ENCODE assay signal across 1 cellular context in the genomic region with DNA sequence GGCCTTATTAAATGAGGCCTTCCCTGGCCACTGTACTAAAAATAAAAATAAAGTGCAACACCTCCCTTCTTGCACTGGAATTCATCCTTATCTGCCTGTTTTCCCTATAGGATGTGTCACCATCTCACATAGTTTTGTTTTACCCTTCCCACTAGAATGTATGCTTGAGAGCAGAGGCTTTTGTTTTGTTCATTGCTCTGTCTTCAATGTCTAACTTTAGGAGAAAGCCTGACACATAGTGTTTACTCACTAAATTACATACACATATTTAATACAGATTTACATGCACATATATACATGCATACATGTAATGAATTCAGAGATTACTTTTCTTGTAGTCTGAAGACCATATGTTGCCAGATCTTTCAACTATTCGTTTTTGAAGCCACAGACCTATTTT.
TF ChIP-seq lines count a peak whose summit lies in the region.

No MANE protein-coding gene starts in this region.

TF ChIP-seq in SK-N-SH treated with all-trans-retinoic acid at 6 μM for 48 hours, 23 proteins besides CTCF, POLR2A, EP300 and RAD21 (continued from another document):
- TF ChIP-seq, protein P1, sequence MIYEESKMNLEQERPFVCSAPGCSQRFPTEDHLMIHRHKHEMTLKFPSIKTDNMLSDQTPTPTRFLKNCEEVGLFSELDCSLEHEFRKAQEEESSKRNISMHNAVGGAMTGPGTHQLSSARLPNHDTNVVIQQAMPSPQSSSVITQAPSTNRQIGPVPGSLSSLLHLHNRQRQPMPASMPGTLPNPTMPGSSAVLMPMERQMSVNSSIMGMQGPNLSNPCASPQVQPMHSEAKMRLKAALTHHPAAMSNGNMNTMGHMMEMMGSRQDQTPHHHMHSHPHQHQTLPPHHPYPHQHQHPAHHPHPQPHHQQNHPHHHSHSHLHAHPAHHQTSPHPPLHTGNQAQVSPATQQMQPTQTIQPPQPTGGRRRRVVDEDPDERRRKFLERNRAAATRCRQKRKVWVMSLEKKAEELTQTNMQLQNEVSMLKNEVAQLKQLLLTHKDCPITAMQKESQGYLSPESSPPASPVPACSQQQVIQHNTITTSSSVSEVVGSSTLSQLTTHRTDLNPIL (CRISPR knock-in tag; IDR thresholded peaks at IDR 0.05; ENCODE audit: low read depth): no peak
- TF ChIP-seq, protein P2, sequence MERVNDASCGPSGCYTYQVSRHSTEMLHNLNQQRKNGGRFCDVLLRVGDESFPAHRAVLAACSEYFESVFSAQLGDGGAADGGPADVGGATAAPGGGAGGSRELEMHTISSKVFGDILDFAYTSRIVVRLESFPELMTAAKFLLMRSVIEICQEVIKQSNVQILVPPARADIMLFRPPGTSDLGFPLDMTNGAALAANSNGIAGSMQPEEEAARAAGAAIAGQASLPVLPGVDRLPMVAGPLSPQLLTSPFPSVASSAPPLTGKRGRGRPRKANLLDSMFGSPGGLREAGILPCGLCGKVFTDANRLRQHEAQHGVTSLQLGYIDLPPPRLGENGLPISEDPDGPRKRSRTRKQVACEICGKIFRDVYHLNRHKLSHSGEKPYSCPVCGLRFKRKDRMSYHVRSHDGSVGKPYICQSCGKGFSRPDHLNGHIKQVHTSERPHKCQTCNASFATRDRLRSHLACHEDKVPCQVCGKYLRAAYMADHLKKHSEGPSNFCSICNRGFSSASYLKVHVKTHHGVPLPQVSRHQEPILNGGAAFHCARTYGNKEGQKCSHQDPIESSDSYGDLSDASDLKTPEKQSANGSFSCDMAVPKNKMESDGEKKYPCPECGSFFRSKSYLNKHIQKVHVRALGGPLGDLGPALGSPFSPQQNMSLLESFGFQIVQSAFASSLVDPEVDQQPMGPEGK (CRISPR knock-in tag; IDR thresholded peaks at IDR 0.05; ENCODE audit: borderline replicate concordance): no peak
- TF ChIP-seq SNAI2 (CRISPR knock-in tag; IDR thresholded peaks at IDR 0.05): no peak
- no peak for TF ChIP-seq OSR1 (CRISPR knock-in tag; IDR thresholded peaks at IDR 0.05)
- no peak for TF ChIP-seq GLIS3 (CRISPR knock-in tag; IDR thresholded peaks at IDR 0.05)
- no peak for TF ChIP-seq ARNTL (CRISPR knock-in tag; IDR thresholded peaks at IDR 0.05; ENCODE audit: borderline replicate concordance, low read depth)
- TF ChIP-seq ZNF70 (CRISPR knock-in tag; IDR thresholded peaks at IDR 0.05): no peak
- no peak for TF ChIP-seq RARB (CRISPR knock-in tag; IDR thresholded peaks at IDR 0.05)
- no peak for TF ChIP-seq PPARA (CRISPR knock-in tag; IDR thresholded peaks at IDR 0.05; ENCODE audit: borderline replicate concordance)
- TF ChIP-seq TOX (CRISPR knock-in tag; IDR thresholded peaks at IDR 0.05; ENCODE audit: borderline replicate concordance): no peak
- TF ChIP-seq, protein P3, sequence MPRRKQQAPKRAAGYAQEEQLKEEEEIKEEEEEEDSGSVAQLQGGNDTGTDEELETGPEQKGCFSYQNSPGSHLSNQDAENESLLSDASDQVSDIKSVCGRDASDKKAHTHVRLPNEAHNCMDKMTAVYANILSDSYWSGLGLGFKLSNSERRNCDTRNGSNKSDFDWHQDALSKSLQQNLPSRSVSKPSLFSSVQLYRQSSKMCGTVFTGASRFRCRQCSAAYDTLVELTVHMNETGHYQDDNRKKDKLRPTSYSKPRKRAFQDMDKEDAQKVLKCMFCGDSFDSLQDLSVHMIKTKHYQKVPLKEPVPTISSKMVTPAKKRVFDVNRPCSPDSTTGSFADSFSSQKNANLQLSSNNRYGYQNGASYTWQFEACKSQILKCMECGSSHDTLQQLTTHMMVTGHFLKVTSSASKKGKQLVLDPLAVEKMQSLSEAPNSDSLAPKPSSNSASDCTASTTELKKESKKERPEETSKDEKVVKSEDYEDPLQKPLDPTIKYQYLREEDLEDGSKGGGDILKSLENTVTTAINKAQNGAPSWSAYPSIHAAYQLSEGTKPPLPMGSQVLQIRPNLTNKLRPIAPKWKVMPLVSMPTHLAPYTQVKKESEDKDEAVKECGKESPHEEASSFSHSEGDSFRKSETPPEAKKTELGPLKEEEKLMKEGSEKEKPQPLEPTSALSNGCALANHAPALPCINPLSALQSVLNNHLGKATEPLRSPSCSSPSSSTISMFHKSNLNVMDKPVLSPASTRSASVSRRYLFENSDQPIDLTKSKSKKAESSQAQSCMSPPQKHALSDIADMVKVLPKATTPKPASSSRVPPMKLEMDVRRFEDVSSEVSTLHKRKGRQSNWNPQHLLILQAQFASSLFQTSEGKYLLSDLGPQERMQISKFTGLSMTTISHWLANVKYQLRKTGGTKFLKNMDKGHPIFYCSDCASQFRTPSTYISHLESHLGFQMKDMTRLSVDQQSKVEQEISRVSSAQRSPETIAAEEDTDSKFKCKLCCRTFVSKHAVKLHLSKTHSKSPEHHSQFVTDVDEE (CRISPR knock-in tag; IDR thresholded peaks at IDR 0.05): no peak
- no peak for TF ChIP-seq ZNF8 (CRISPR knock-in tag; IDR thresholded peaks at IDR 0.05)
- TF ChIP-seq CSDC2 (CRISPR knock-in tag; IDR thresholded peaks at IDR 0.05): no peak
- TF ChIP-seq, protein P4, sequence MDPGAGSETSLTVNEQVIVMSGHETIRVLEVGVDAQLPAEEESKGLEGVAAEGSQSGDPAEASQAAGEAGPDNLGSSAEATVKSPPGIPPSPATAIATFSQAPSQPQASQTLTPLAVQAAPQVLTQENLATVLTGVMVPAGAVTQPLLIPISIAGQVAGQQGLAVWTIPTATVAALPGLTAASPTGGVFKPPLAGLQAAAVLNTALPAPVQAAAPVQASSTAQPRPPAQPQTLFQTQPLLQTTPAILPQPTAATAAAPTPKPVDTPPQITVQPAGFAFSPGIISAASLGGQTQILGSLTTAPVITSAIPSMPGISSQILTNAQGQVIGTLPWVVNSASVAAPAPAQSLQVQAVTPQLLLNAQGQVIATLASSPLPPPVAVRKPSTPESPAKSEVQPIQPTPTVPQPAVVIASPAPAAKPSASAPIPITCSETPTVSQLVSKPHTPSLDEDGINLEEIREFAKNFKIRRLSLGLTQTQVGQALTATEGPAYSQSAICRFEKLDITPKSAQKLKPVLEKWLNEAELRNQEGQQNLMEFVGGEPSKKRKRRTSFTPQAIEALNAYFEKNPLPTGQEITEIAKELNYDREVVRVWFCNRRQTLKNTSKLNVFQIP (CRISPR knock-in tag; IDR thresholded peaks at IDR 0.05; ENCODE audit: borderline replicate concordance, low read depth): no peak
- no peak for TF ChIP-seq ZNF565 (CRISPR knock-in tag; conservative IDR thresholded peaks at IDR 0.05; ENCODE audit: low read depth)
- TF ChIP-seq ZC3H10 (CRISPR knock-in tag; IDR thresholded peaks at IDR 0.05): no peak
- TF ChIP-seq ISL1 (CRISPR knock-in tag; IDR thresholded peaks at IDR 0.05): no peak
